1 cellular context compared by ENCODE assay signal in the genomic region with DNA sequence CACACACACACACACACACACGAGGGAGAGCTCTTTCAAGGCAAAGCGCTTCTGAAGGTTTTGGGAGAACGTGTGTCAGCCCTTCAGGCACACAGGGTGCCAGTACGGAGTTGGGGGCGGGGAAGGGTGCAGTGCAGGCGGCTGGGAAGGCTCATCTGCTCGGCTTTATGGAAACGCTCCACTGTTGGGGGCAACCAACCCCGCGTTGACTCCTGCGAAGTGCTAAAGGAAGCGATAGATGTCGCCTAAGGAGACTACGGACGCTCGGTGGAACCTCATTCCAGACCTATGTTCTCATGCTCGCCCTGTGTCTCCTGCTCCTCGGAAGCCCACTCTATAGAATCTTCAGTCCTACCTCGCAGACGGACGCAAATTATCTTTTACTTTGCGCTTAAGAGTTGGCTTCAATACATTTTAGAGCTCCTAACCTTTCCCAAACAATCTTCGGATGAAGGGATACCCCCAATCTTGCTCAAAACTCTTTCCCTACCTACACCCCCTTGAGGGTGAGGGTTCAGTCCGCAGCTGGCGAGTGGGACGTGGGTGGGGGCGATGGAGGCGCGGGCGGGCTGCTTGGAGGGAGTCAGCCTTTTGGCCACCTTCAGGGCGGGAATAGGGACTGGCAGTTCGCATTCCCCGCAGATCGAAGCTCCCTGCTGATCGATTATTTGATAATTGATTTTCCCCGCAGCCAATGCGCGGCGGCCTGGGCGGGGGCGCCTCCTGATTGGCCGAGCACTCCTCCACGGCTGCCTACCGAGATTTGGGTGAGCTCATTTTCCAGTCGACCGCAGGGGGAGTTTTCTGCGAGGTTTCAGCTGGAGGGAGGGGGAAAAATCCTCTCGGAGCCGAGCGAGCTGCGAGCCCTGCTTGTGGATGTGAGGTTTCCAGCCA.
TF ChIP-seq lines count a peak whose summit lies in the region.

No MANE protein-coding gene starts in this region.

TF ChIP-seq in HepG2, 621 proteins besides CTCF, POLR2A, EP300 and RAD21 (continued from another document and continues in another):
- TF ChIP-seq, protein P1, sequence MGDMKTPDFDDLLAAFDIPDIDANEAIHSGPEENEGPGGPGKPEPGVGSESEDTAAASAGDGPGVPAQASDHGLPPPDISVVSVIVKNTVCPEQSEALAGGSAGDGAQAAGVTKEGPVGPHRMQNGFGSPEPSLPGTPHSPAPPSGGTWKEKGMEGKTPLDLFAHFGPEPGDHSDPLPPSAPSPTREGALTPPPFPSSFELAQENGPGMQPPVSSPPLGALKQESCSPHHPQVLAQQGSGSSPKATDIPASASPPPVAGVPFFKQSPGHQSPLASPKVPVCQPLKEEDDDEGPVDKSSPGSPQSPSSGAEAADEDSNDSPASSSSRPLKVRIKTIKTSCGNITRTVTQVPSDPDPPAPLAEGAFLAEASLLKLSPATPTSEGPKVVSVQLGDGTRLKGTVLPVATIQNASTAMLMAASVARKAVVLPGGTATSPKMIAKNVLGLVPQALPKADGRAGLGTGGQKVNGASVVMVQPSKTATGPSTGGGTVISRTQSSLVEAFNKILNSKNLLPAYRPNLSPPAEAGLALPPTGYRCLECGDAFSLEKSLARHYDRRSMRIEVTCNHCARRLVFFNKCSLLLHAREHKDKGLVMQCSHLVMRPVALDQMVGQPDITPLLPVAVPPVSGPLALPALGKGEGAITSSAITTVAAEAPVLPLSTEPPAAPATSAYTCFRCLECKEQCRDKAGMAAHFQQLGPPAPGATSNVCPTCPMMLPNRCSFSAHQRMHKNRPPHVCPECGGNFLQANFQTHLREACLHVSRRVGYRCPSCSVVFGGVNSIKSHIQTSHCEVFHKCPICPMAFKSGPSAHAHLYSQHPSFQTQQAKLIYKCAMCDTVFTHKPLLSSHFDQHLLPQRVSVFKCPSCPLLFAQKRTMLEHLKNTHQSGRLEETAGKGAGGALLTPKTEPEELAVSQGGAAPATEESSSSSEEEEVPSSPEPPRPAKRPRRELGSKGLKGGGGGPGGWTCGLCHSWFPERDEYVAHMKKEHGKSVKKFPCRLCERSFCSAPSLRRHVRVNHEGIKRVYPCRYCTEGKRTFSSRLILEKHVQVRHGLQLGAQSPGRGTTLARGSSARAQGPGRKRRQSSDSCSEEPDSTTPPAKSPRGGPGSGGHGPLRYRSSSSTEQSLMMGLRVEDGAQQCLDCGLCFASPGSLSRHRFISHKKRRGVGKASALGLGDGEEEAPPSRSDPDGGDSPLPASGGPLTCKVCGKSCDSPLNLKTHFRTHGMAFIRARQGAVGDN (CRISPR knock-in tag; IDR thresholded peaks at IDR 0.05), result peak; percentile 57
- TF ChIP-seq ZSCAN22 (CRISPR knock-in tag; IDR thresholded peaks at IDR 0.05), result no peak
- TF ChIP-seq, protein P2, sequence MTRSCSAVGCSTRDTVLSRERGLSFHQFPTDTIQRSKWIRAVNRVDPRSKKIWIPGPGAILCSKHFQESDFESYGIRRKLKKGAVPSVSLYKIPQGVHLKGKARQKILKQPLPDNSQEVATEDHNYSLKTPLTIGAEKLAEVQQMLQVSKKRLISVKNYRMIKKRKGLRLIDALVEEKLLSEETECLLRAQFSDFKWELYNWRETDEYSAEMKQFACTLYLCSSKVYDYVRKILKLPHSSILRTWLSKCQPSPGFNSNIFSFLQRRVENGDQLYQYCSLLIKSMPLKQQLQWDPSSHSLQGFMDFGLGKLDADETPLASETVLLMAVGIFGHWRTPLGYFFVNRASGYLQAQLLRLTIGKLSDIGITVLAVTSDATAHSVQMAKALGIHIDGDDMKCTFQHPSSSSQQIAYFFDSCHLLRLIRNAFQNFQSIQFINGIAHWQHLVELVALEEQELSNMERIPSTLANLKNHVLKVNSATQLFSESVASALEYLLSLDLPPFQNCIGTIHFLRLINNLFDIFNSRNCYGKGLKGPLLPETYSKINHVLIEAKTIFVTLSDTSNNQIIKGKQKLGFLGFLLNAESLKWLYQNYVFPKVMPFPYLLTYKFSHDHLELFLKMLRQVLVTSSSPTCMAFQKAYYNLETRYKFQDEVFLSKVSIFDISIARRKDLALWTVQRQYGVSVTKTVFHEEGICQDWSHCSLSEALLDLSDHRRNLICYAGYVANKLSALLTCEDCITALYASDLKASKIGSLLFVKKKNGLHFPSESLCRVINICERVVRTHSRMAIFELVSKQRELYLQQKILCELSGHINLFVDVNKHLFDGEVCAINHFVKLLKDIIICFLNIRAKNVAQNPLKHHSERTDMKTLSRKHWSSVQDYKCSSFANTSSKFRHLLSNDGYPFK (CRISPR knock-in tag; IDR thresholded peaks at IDR 0.05; ENCODE audit: borderline replicate concordance), result no peak; the same call in 1 of the 2 replicates
- 0 out of 2 replicates have a peak, but pooled peaks have one; percentile 47 for TF ChIP-seq RFXAP (CRISPR knock-in tag; IDR thresholded peaks at IDR 0.05; ENCODE audit: borderline replicate concordance)
- no peak for TF ChIP-seq STAG1 (CRISPR knock-in tag; IDR thresholded peaks at IDR 0.05)
- TF ChIP-seq, protein P3, sequence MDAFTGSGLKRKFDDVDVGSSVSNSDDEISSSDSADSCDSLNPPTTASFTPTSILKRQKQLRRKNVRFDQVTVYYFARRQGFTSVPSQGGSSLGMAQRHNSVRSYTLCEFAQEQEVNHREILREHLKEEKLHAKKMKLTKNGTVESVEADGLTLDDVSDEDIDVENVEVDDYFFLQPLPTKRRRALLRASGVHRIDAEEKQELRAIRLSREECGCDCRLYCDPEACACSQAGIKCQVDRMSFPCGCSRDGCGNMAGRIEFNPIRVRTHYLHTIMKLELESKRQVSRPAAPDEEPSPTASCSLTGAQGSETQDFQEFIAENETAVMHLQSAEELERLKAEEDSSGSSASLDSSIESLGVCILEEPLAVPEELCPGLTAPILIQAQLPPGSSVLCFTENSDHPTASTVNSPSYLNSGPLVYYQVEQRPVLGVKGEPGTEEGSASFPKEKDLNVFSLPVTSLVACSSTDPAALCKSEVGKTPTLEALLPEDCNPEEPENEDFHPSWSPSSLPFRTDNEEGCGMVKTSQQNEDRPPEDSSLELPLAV (CRISPR knock-in tag; conservative IDR thresholded peaks at IDR 0.05; ENCODE audit: low read depth), result no peak
- TF ChIP-seq JARID2 (CRISPR knock-in tag; IDR thresholded peaks at IDR 0.05; ENCODE audit: insufficient replicate concordance), result no peak
- no peak for TF ChIP-seq TBL1XR1 (IDR thresholded peaks at IDR 0.05; ENCODE audit: borderline replicate concordance, low read length, partially characterized antibody)
- TF ChIP-seq, protein P4, sequence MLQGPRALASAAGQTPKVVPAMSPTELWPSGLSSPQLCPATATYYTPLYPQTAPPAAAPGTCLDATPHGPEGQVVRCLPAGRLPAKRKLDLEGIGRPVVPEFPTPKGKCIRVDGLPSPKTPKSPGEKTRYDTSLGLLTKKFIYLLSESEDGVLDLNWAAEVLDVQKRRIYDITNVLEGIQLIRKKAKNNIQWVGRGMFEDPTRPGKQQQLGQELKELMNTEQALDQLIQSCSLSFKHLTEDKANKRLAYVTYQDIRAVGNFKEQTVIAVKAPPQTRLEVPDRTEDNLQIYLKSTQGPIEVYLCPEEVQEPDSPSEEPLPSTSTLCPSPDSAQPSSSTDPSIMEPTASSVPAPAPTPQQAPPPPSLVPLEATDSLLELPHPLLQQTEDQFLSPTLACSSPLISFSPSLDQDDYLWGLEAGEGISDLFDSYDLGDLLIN (CRISPR knock-in tag; IDR thresholded peaks at IDR 0.05; ENCODE audit: borderline replicate concordance), result no peak
- no peak for TF ChIP-seq EEA1 (CRISPR knock-in tag; IDR thresholded peaks at IDR 0.05; ENCODE audit: borderline replicate concordance)
- 0 out of 2 replicates have a peak, but pooled peaks have one; percentile 33 for TF ChIP-seq ZNF761 (CRISPR knock-in tag; conservative IDR thresholded peaks at IDR 0.05)
- no peak for TF ChIP-seq TCF7L2 (IDR thresholded peaks at IDR 0.05; ENCODE audit: low read depth, low read length)
- TF ChIP-seq, protein P5, sequence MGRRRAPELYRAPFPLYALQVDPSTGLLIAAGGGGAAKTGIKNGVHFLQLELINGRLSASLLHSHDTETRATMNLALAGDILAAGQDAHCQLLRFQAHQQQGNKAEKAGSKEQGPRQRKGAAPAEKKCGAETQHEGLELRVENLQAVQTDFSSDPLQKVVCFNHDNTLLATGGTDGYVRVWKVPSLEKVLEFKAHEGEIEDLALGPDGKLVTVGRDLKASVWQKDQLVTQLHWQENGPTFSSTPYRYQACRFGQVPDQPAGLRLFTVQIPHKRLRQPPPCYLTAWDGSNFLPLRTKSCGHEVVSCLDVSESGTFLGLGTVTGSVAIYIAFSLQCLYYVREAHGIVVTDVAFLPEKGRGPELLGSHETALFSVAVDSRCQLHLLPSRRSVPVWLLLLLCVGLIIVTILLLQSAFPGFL (CRISPR knock-in tag; IDR thresholded peaks at IDR 0.05), result no peak
- TF ChIP-seq ZNF724P (CRISPR knock-in tag; IDR thresholded peaks at IDR 0.05; ENCODE audit: borderline replicate concordance), result no peak
- peak; percentile 3; the same call in 1 of the 2 replicates for TF ChIP-seq MTF2 (CRISPR knock-in tag; IDR thresholded peaks at IDR 0.05; ENCODE audit: borderline replicate concordance)
- TF ChIP-seq MYC (CRISPR knock-in tag; IDR thresholded peaks at IDR 0.05; ENCODE audit: borderline replicate concordance), result no peak
- no peak for TF ChIP-seq NR2F1 (CRISPR knock-in tag; IDR thresholded peaks at IDR 0.05)
- no peak for TF ChIP-seq CHCHD3 (CRISPR knock-in tag; IDR thresholded peaks at IDR 0.05)
- no peak for TF ChIP-seq ZC3H13 (CRISPR knock-in tag; IDR thresholded peaks at IDR 0.05)
- TF ChIP-seq ZNF558 (CRISPR knock-in tag; IDR thresholded peaks at IDR 0.05; ENCODE audit: borderline replicate concordance), result no peak
- TF ChIP-seq FOXC1 (CRISPR knock-in tag; IDR thresholded peaks at IDR 0.05; ENCODE audit: borderline replicate concordance), result no peak
- TF ChIP-seq, protein P6, sequence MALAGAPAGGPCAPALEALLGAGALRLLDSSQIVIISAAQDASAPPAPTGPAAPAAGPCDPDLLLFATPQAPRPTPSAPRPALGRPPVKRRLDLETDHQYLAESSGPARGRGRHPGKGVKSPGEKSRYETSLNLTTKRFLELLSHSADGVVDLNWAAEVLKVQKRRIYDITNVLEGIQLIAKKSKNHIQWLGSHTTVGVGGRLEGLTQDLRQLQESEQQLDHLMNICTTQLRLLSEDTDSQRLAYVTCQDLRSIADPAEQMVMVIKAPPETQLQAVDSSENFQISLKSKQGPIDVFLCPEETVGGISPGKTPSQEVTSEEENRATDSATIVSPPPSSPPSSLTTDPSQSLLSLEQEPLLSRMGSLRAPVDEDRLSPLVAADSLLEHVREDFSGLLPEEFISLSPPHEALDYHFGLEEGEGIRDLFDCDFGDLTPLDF (CRISPR knock-in tag; IDR thresholded peaks at IDR 0.05), result no peak
- TF ChIP-seq MEF2D (CRISPR knock-in tag; IDR thresholded peaks at IDR 0.05), result peak; percentile 30; the same call in 1 of the 2 replicates
- TF ChIP-seq AGO1 (IDR thresholded peaks at IDR 0.05; ENCODE audit: low read depth, low read length, poor library complexity, severe bottlenecking), result no peak
- TF ChIP-seq, protein P7, sequence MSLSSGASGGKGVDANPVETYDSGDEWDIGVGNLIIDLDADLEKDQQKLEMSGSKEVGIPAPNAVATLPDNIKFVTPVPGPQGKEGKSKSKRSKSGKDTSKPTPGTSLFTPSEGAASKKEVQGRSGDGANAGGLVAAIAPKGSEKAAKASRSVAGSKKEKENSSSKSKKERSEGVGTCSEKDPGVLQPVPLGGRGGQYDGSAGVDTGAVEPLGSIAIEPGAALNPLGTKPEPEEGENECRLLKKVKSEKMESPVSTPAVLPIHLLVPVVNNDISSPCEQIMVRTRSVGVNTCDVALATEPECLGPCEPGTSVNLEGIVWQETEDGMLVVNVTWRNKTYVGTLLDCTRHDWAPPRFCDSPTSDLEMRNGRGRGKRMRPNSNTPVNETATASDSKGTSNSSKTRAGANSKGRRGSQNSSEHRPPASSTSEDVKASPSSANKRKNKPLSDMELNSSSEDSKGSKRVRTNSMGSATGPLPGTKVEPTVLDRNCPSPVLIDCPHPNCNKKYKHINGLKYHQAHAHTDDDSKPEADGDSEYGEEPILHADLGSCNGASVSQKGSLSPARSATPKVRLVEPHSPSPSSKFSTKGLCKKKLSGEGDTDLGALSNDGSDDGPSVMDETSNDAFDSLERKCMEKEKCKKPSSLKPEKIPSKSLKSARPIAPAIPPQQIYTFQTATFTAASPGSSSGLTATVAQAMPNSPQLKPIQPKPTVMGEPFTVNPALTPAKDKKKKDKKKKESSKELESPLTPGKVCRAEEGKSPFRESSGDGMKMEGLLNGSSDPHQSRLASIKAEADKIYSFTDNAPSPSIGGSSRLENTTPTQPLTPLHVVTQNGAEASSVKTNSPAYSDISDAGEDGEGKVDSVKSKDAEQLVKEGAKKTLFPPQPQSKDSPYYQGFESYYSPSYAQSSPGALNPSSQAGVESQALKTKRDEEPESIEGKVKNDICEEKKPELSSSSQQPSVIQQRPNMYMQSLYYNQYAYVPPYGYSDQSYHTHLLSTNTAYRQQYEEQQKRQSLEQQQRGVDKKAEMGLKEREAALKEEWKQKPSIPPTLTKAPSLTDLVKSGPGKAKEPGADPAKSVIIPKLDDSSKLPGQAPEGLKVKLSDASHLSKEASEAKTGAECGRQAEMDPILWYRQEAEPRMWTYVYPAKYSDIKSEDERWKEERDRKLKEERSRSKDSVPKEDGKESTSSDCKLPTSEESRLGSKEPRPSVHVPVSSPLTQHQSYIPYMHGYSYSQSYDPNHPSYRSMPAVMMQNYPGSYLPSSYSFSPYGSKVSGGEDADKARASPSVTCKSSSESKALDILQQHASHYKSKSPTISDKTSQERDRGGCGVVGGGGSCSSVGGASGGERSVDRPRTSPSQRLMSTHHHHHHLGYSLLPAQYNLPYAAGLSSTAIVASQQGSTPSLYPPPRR (CRISPR knock-in tag; IDR thresholded peaks at IDR 0.05; ENCODE audit: borderline replicate concordance), result no peak
- TF ChIP-seq, protein P8, sequence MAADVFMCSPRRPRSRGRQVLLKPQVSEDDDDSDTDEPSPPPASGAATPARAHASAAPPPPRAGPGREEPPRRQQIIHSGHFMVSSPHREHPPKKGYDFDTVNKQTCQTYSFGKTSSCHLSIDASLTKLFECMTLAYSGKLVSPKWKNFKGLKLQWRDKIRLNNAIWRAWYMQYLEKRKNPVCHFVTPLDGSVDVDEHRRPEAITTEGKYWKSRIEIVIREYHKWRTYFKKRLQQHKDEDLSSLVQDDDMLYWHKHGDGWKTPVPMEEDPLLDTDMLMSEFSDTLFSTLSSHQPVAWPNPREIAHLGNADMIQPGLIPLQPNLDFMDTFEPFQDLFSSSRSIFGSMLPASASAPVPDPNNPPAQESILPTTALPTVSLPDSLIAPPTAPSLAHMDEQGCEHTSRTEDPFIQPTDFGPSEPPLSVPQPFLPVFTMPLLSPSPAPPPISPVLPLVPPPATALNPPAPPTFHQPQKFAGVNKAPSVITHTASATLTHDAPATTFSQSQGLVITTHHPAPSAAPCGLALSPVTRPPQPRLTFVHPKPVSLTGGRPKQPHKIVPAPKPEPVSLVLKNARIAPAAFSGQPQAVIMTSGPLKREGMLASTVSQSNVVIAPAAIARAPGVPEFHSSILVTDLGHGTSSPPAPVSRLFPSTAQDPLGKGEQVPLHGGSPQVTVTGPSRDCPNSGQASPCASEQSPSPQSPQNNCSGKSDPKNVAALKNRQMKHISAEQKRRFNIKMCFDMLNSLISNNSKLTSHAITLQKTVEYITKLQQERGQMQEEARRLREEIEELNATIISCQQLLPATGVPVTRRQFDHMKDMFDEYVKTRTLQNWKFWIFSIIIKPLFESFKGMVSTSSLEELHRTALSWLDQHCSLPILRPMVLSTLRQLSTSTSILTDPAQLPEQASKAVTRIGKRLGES (CRISPR knock-in tag; IDR thresholded peaks at IDR 0.05; ENCODE audit: borderline replicate concordance), result no peak
- no peak for TF ChIP-seq ZNF253 (CRISPR knock-in tag; IDR thresholded peaks at IDR 0.05; ENCODE audit: borderline replicate concordance)
- no peak for TF ChIP-seq RAD51 (IDR thresholded peaks at IDR 0.05; ENCODE audit: borderline replicate concordance)
- TF ChIP-seq ZNF720 (CRISPR knock-in tag; IDR thresholded peaks at IDR 0.05), result no peak
- TF ChIP-seq ZNF605 (CRISPR knock-in tag; IDR thresholded peaks at IDR 0.05), result no peak
- no peak for TF ChIP-seq NR1H2 (CRISPR knock-in tag; IDR thresholded peaks at IDR 0.05; ENCODE audit: borderline replicate concordance, low read depth)
